ENCODE assay signal across 19 cellular contexts in genomic region chr17:74480290-74480689, GRCh38. TPM values are rescaled to one million over a fixed set of nuclear protein-coding genes. Genes with fewer than 3 reads are reported as not detected.
DNase-seq lines count a peak whose midpoint lies in the region; ATAC-seq and TF ChIP-seq lines count a peak whose summit lies in the region.
"Had no signal": no experiment of that assay in that cellular context is flagged by ENCODE, and none has a peak within 500 bp of the region (broad histone marks: within the 10 kb centered on the region; RNA-seq: fewer than 3 reads in every experiment).

No MANE protein-coding gene starts in this region.

- H3K27me3 Mint-ChIP-seq in activated naive CD4-positive, alpha-beta T cell treated with anti-CD3 and anti-CD28 coated beads, Interleukin-2, amount 50 U/mL, for 24 hours, result no peaks in the 10 kb centered on the region
- peaks cover 62% of the 10 kb centered on the region for H3K27me3 Mint-ChIP-seq in chondrocyte (ENCODE audit: low read depth)
- H3K27me3 Mint-ChIP-seq: CD4-positive, alpha-beta memory T cell had no signal

- TF ChIP-seq CTCF in chondrocyte (IDR thresholded peaks at IDR 0.05), result no peak

- no peak overlapping the region for H3K27ac Mint-ChIP-seq in activated naive CD4-positive, alpha-beta T cell treated with anti-CD3 and anti-CD28 coated beads, Interleukin-2, amount 50 U/mL, for 24 hours
- no peak overlapping the region for H3K27ac Mint-ChIP-seq in chondrocyte (ENCODE audit: unreplicated experiment)
- peak overlapping the region; percentile 90 for H3K27ac Mint-ChIP-seq in stimulated activated effector memory CD8-positive, alpha-beta T cell treated with anti-CD3 and anti-CD28 coated beads, Interleukin-12 subunit alpha, Interleukin-12 subunit beta, amount 100 ng/mL, for 72 hours

- H3K9me3 Mint-ChIP-seq in activated naive CD4-positive, alpha-beta T cell treated with anti-CD3 and anti-CD28 coated beads, Interleukin-2, amount 50 U/mL, for 24 hours, result no peaks in the 10 kb centered on the region
- peaks cover 6% of the 10 kb centered on the region for H3K9me3 Mint-ChIP-seq in chondrocyte (ENCODE audit: low read depth)
- H3K9me3 Mint-ChIP-seq in stimulated activated effector memory CD8-positive, alpha-beta T cell treated with anti-CD3 and anti-CD28 coated beads, Interleukin-12 subunit alpha, Interleukin-12 subunit beta, amount 100 ng/mL, for 72 hours, result peaks cover 4% of the 10 kb centered on the region

- H3K36me3 Mint-ChIP-seq in activated naive CD4-positive, alpha-beta T cell treated with anti-CD3 and anti-CD28 coated beads, Interleukin-2, amount 50 U/mL, for 24 hours, result peaks cover 2% of the 10 kb centered on the region
- H3K36me3 Mint-ChIP-seq in chondrocyte (ENCODE audit: low read depth), result no peaks in the 10 kb centered on the region
- peaks cover 58% of the 10 kb centered on the region for H3K36me3 Mint-ChIP-seq in stimulated activated effector memory CD8-positive, alpha-beta T cell treated with anti-CD3 and anti-CD28 coated beads, Interleukin-12 subunit alpha, Interleukin-12 subunit beta, amount 100 ng/mL, for 72 hours

- H3K27me3 ChIP-seq in H7 (ENCODE audit: control insufficient read depth, insufficient read depth, low read length), result no peaks in the 10 kb centered on the region

- peaks cover 41% of the 10 kb centered on the region for H3K4me1 Mint-ChIP-seq in activated naive CD4-positive, alpha-beta T cell treated with anti-CD3 and anti-CD28 coated beads, Interleukin-2, amount 50 U/mL, for 24 hours
- no peaks in the 10 kb centered on the region for H3K4me1 Mint-ChIP-seq in chondrocyte (ENCODE audit: low read depth)
- peaks cover 72% of the 10 kb centered on the region for H3K4me1 Mint-ChIP-seq in stimulated activated effector memory CD8-positive, alpha-beta T cell treated with anti-CD3 and anti-CD28 coated beads, Interleukin-12 subunit alpha, Interleukin-12 subunit beta, amount 100 ng/mL, for 72 hours

- ATAC-seq in stimulated activated effector memory CD8-positive, alpha-beta T cell treated with anti-CD3 and anti-CD28 coated beads, Interleukin-12 subunit alpha, Interleukin-12 subunit beta, amount 100 ng/mL, for 72 hours, result no peak
- no peak for ATAC-seq in HG03439 (IDR thresholded peaks at IDR 0.05; ENCODE audit: unreplicated experiment)
- ATAC-seq in HG02588 (IDR thresholded peaks at IDR 0.05; ENCODE audit: unreplicated experiment), result no peak
- ATAC-seq in HG03175 (IDR thresholded peaks at IDR 0.05; ENCODE audit: unreplicated experiment), result no peak

- no peak for DNase-seq in activated naive CD4-positive, alpha-beta T cell treated with Interleukin-2 at 50 U/mL for 16 hours
- DNase-seq in H7 (peak; percentile 39), chondrocyte (ENCODE audit: low spot score) (peak; percentile 79)
- DNase-seq in stimulated activated effector memory CD8-positive, alpha-beta T cell treated with anti-CD3 and anti-CD28 coated beads, Interleukin-12 subunit alpha, Interleukin-12 subunit beta, amount 100 ng/mL, for 72 hours (ENCODE audit: low spot score in 2 of 2), result no peak
- DNase-seq: AML-193; CD4-positive, alpha-beta memory T cell; IMR-90; NCI-H1417 treated with DMSO at 0.1 percent for 48 hours; NCI-H2081 treated with DMSO at 0.1 percent for 48 hours; NCI-H2227 treated with DMSO at 0.1 percent for 48 hours; NCI-H524 treated with DMSO at 0.1 percent for 48 hours; NK-92 treated with Interleukin-12 subunit alpha and Interleukin-12 subunit beta, amount 100 ng/mL, for 24 hours; OCI-M1 had no signal

- peak overlapping the region; percentile 68 for H3K4me3 Mint-ChIP-seq in activated naive CD4-positive, alpha-beta T cell treated with anti-CD3 and anti-CD28 coated beads, Interleukin-2, amount 50 U/mL, for 24 hours
- no peak overlapping the region for H3K4me3 Mint-ChIP-seq in chondrocyte (ENCODE audit: unreplicated experiment)
- peak overlapping the region; percentile 37 for H3K4me3 Mint-ChIP-seq in stimulated activated effector memory CD8-positive, alpha-beta T cell treated with anti-CD3 and anti-CD28 coated beads, Interleukin-12 subunit alpha, Interleukin-12 subunit beta, amount 100 ng/mL, for 72 hours

- no peaks in the 10 kb centered on the region for H3K36me3 ChIP-seq in H7 (replicated peaks; ENCODE audit: control insufficient read depth, insufficient read depth, low read length)

- no peak overlapping the region for H3K4me3 ChIP-seq in H7 (ENCODE audit: insufficient read depth, low read depth, low read length)

RNA-seq across cellular contexts. Expression of gene CD300A, which starts 13.9 kb away (rescaled TPM):
- 0.07 and 0.48 TPM in 2 replicates for total RNA-seq in H7 (2014; rRNA removed; shearing (Covaris generic))
- total RNA-seq in chondrocyte, result not detected in 3 replicates
- total RNA-seq: IMR-90, LHCN-M2, SK-MEL-5 had no signal

RNA-seq across cellular contexts. Expression of gene GPRC5C, which starts 48.4 kb away (rescaled TPM):
- 35.3 and 48.8 TPM in 2 replicates for total RNA-seq in H7 (2014; rRNA removed; shearing (Covaris generic))
- 18.0 to 47.8 TPM (median 47.0 TPM) in 3 replicates for total RNA-seq in chondrocyte
- total RNA-seq: CD4-positive, alpha-beta memory T cell; IMR-90; LHCN-M2 had no signal

RNA-seq across cellular contexts. Expression of gene CD300LB, which starts 51.0 kb away (rescaled TPM):
- not detected in 2 replicates for total RNA-seq in H7 (2014; rRNA removed; shearing (Covaris generic))
- not detected in 3 replicates for total RNA-seq in chondrocyte
- total RNA-seq: IMR-90, LHCN-M2, SK-MEL-5 had no signal

Comparison
In these comparisons a context has a peak if more than half of its experiments do, and no peak if none do; other contexts are left out.
1. DNase-seq: peak in H7 (single experiment) and chondrocyte (single experiment); none in activated naive CD4-positive, alpha-beta T cell treated with Interleukin-2 at 50 U/mL for 16 hours (single experiment) and stimulated activated effector memory CD8-positive, alpha-beta T cell treated with anti-CD3 and anti-CD28 coated beads, Interleukin-12 subunit alpha, Interleukin-12 subunit beta, amount 100 ng/mL, for 72 hours (0 of 2).